Comparison of ENCODE assay signal across 1 cellular context in the genomic region with DNA sequence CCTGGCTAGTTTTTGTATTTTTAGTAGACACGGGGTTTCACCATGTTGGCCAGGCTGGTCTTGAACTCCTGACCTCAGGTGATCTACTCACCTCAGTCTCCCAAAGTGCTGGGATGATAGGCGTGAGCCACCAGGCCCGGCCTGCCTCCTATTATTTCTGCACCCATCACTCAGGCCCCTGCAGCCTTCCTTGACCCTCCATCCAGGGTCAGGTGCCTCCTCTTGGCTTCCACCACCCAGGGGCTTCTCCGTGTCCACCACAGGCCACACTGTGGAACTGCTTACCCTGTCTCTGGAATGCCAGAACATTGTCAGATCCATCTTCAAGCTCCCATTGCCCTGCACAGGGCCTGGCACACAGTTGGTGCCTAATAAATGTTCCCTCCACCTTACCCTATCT.
TF ChIP-seq lines count a peak whose summit lies in the region.

No MANE protein-coding gene starts in this region.

TF ChIP-seq in HepG2, 621 proteins besides CTCF, POLR2A, EP300 and RAD21 (continued from another document):
- TF ChIP-seq, protein P1, sequence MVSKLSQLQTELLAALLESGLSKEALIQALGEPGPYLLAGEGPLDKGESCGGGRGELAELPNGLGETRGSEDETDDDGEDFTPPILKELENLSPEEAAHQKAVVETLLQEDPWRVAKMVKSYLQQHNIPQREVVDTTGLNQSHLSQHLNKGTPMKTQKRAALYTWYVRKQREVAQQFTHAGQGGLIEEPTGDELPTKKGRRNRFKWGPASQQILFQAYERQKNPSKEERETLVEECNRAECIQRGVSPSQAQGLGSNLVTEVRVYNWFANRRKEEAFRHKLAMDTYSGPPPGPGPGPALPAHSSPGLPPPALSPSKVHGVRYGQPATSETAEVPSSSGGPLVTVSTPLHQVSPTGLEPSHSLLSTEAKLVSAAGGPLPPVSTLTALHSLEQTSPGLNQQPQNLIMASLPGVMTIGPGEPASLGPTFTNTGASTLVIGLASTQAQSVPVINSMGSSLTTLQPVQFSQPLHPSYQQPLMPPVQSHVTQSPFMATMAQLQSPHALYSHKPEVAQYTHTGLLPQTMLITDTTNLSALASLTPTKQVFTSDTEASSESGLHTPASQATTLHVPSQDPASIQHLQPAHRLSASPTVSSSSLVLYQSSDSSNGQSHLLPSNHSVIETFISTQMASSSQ (IDR thresholded peaks at IDR 0.05; ENCODE audit: low read depth): no peak
- TF ChIP-seq, protein P1 (CRISPR knock-in tag; IDR thresholded peaks at IDR 0.05; ENCODE audit: borderline replicate concordance): no peak
- TF ChIP-seq TCF12 (IDR thresholded peaks at IDR 0.05) (no peak), TCF12 (CRISPR knock-in tag; IDR thresholded peaks at IDR 0.05) (no peak), ZNF34 (CRISPR knock-in tag; IDR thresholded peaks at IDR 0.05; ENCODE audit: borderline replicate concordance) (no peak)
